In the genomic region with DNA sequence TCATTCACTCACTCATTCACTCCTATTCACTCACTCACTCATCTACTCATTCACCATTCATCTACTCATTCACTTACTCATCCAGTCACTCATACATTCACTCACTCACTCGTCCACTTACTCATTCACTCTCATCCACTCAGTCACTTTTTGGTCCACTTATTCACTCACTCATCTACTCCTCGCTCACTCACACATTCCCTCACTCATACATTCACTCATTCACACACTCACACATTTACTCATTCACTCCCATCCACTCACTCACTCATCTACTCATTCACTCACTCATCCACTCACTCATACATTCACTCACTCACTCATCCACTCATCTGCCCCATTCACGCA, we compare ENCODE assay signal across 15 cellular contexts. TPM values are rescaled to one million over a fixed set of nuclear protein-coding genes. Genes with fewer than 3 reads are reported as not detected.
DNase-seq lines count a peak whose midpoint lies in the region; ATAC-seq, FAIRE-seq and TF ChIP-seq lines count a peak whose summit lies in the region.
"Had no signal": no experiment of that assay in that cellular context is flagged by ENCODE, and none has a peak within 500 bp of the region (broad histone marks: within the 10 kb centered on the region; RNA-seq: fewer than 3 reads in every experiment).

No MANE protein-coding gene starts in this region.

- no peak overlapping the region for H3K27ac ChIP-seq in HEK293 (ENCODE audit: extremely low read depth, low read depth, low read length)
- H3K27ac ChIP-seq: HL-60 had no signal

- H3K9me3 Mint-ChIP-seq in activated naive CD4-positive, alpha-beta T cell treated with anti-CD3 and anti-CD28 coated beads, Interleukin-2, amount 50 U/mL, for 72 hours: peaks cover 13 to 14% of the 10 kb centered on the region in 2 donors
- H3K9me3 Mint-ChIP-seq in activated T-helper 17 cell treated with anti-CD3 and anti-CD28 coated beads, Interleukin-2, amount 50 U/mL, for 72 hours: peaks cover 12% of the 10 kb centered on the region

- H3K4me1 Mint-ChIP-seq in activated T-helper 17 cell treated with anti-CD3 and anti-CD28 coated beads, Interleukin-2, amount 50 U/mL, for 72 hours: peaks cover 6% of the 10 kb centered on the region
- H3K4me1 Mint-ChIP-seq: B cell had no signal

- ATAC-seq in activated naive CD4-positive, alpha-beta T cell treated with anti-CD3 and anti-CD28 coated beads, Interleukin-2, amount 50 U/mL, for 72 hours: peak; percentile 56 to 76
- peak; percentile 75 for ATAC-seq in activated T-helper 17 cell treated with anti-CD3 and anti-CD28 coated beads, Interleukin-2, amount 50 U/mL, for 72 hours (replicated peaks)
- no peak for ATAC-seq in HG02798 (IDR thresholded peaks at IDR 0.05; ENCODE audit: poor library complexity, unreplicated experiment)

- peaks cover 2% of the 10 kb centered on the region; the same call in 1 of the 2 replicates for H3K4me1 ChIP-seq in HEK293 (ENCODE audit: control insufficient read depth, insufficient read depth, low read length)

- peaks cover 8% of the 10 kb centered on the region in 2 donors for H3K36me3 Mint-ChIP-seq in activated naive CD4-positive, alpha-beta T cell treated with anti-CD3 and anti-CD28 coated beads, Interleukin-2, amount 50 U/mL, for 72 hours
- H3K36me3 Mint-ChIP-seq in activated T-helper 17 cell treated with anti-CD3 and anti-CD28 coated beads, Interleukin-2, amount 50 U/mL, for 72 hours (ENCODE audit: low read depth): no peaks in the 10 kb centered on the region

- peak; percentile 90 for FAIRE-seq in urothelium cell line (lab: Jason Lieb, UNC)
- FAIRE-seq: A204.1 had no signal

- CTCF ChIA-PET in HEK293 (lab: Yijun Ruan, JAX): no interaction called here

- H3K27me3 Mint-ChIP-seq in activated T-helper 17 cell treated with anti-CD3 and anti-CD28 coated beads, Interleukin-2, amount 50 U/mL, for 72 hours: no peaks in the 10 kb centered on the region
- H3K27me3 Mint-ChIP-seq: CD4-positive, alpha-beta T cell had no signal

- no peak overlapping the region for H3K27ac Mint-ChIP-seq in activated naive CD4-positive, alpha-beta T cell treated with anti-CD3 and anti-CD28 coated beads, Interleukin-2, amount 50 U/mL, for 72 hours
- no peak overlapping the region for H3K27ac Mint-ChIP-seq in activated T-helper 17 cell treated with anti-CD3 and anti-CD28 coated beads, Interleukin-2, amount 50 U/mL, for 72 hours
- H3K27ac Mint-ChIP-seq: B cell; CD4-positive, alpha-beta T cell had no signal

- TF ChIP-seq CTCF in HEK293 (tag by site-specific recombination; IDR thresholded peaks at IDR 0.05): no peak

- H3K36me3 ChIP-seq in HEK293 (ENCODE audit: control insufficient read depth in 2 of 2, insufficient read depth in 1 of 2, low read length in 2 of 2): peaks cover 0 to 4% of the 10 kb centered on the region in 2 experiments; a peak in 1 of 3 replicates

- H3K9me3 ChIP-seq in HEK293 (ENCODE audit: control insufficient read depth, insufficient read depth, low read depth, low read length): no peaks in the 10 kb centered on the region

- H3K4me3 Mint-ChIP-seq in activated T-helper 17 cell treated with anti-CD3 and anti-CD28 coated beads, Interleukin-2, amount 50 U/mL, for 72 hours: no peak overlapping the region
- H3K4me3 Mint-ChIP-seq: B cell; CD4-positive, alpha-beta T cell had no signal

- DNase-seq in activated naive CD4-positive, alpha-beta T cell treated with anti-CD3 and anti-CD28 coated beads, Interleukin-2, amount 50 U/mL, for 72 hours (ENCODE audit: low spot score in 2 of 2): no peak
- DNase-seq in activated naive CD4-positive, alpha-beta T cell treated with anti-CD3 and anti-CD28 coated beads, Interleukin-2, amount 50 U/mL, for 16 hours: no peak
- no peak for DNase-seq in urothelium cell line (ENCODE audit: low spot score)
- DNase-seq in germinal center (ENCODE audit: low spot score): no peak
- DNase-seq: C1 segment of cervical spinal cord; Calu3; CD4-positive, alpha-beta T cell; HCEC 1CT; IMR-90 had no signal

- H3K4me3 ChIP-seq in HEK293 (ENCODE audit: low read depth, low read length): no peak overlapping the region

- POLR2A ChIA-PET in HEK293 (lab: Yijun Ruan, JAX): no interaction called here

TF ChIP-seq in HEK293, 187 proteins besides CTCF, POLR2A, EP300 and RAD21:
- TF ChIP-seq EGR2 (tag by site-specific recombination; IDR thresholded peaks at IDR 0.05; ENCODE audit: low read depth) (peak; percentile 4; the same call in 1 of the 2 replicates), PRDM1 (tag by site-specific recombination; IDR thresholded peaks at IDR 0.05) (peak; percentile 82), ZNF366 (tag by site-specific recombination; conservative IDR thresholded peaks at IDR 0.05) (peak; percentile 87)
- TF ChIP-seq, protein P1, sequence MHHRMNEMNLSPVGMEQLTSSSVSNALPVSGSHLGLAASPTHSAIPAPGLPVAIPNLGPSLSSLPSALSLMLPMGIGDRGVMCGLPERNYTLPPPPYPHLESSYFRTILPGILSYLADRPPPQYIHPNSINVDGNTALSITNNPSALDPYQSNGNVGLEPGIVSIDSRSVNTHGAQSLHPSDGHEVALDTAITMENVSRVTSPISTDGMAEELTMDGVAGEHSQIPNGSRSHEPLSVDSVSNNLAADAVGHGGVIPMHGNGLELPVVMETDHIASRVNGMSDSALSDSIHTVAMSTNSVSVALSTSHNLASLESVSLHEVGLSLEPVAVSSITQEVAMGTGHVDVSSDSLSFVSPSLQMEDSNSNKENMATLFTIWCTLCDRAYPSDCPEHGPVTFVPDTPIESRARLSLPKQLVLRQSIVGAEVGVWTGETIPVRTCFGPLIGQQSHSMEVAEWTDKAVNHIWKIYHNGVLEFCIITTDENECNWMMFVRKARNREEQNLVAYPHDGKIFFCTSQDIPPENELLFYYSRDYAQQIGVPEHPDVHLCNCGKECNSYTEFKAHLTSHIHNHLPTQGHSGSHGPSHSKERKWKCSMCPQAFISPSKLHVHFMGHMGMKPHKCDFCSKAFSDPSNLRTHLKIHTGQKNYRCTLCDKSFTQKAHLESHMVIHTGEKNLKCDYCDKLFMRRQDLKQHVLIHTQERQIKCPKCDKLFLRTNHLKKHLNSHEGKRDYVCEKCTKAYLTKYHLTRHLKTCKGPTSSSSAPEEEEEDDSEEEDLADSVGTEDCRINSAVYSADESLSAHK (tag by site-specific recombination; IDR thresholded peaks at IDR 0.05): no peak

RNA-seq across cellular contexts. Expression of a gene that starts 27.7 kb away (rescaled TPM):
- 1 to 10 TPM; 2.6 to 3.8 TPM for total RNA-seq in activated naive CD4-positive, alpha-beta T cell treated with anti-CD3 and anti-CD28 coated beads, Interleukin-2, amount 50 U/mL, for 72 hours
- under 1 TPM; 0.39 to 0.93 TPM for total RNA-seq in activated T-helper 17 cell treated with anti-CD3 and anti-CD28 coated beads, Interleukin-2, amount 50 U/mL, for 72 hours
- total RNA-seq: B cell, IMR-90 had no signal
